ENCODE assay signal across 23 cellular contexts in the genomic region with DNA sequence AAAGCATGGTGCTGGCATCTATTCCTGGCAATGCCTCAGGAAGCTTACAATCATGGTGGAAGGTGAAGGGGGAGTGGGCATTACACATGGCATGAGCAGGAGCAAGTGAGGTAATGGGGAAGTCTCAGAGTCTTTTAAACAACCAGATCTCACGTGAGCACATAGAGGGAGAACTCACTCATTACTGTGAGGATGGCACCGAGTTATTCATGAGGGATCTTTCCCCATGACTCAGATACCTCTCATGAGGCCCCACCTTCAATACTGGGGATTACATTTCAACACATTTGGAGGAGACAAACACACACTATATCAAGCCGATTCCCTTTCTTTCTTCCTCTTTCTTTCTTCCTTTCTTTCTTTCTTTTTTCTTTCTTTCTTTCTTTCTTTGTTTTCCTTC. TPM values are rescaled to one million over a fixed set of nuclear protein-coding genes. Genes with fewer than 3 reads are reported as not detected.
DNase-seq lines count a peak whose midpoint lies in the region; ATAC-seq and TF ChIP-seq lines count a peak whose summit lies in the region.
"Had no signal": no experiment of that assay in that cellular context is flagged by ENCODE, and none has a peak within 500 bp of the region (broad histone marks: within the 10 kb centered on the region; RNA-seq: fewer than 3 reads in every experiment).

No MANE protein-coding gene starts in this region.

- DNase-seq in MCF 10A (ENCODE audit: unreplicated experiment) (peak; percentile 74), breast epithelium (ENCODE audit: low spot score in 2 of 2) (no peak), PC-3 (peak; percentile 81), epithelial cell of prostate (ENCODE audit: low read depth, low spot score) (peak; percentile 61), germinal center (ENCODE audit: low spot score) (no peak), GM10266 (ENCODE audit: extremely low spot score) (no peak), LoVo (ENCODE audit: low spot score) (no peak), NCI-H774 (lab: John Stamatoyannopoulos, UW) (no peak)
- DNase-seq: 8988T; activated CD4-positive, CD25-positive, alpha-beta regulatory T cell; activated CD8-positive, alpha-beta memory T cell treated with anti-CD3 and anti-CD28 coated beads, Interleukin-2, amount 10 ng/mL, durations not matched to agents 7 days and 5 days; activated effector memory CD4-positive, alpha-beta T cell treated with Interleukin-2 at 50 U/mL for 16 hours; adrenal gland; caudate nucleus; DMS153; hippocampal formation; NCI-H1436 treated with DMSO at 0.1 percent for 48 hours; Right ventricle myocardium superior; stimulated activated naive CD4-positive, alpha-beta T cell; trophoblast cell had no signal

- H3K27me3 Mint-ChIP-seq in MCF 10A (ENCODE audit: insufficient read depth, unreplicated experiment), result no peaks in the 10 kb centered on the region

- no peaks in the 10 kb centered on the region for H3F3A ChIP-seq in PC-3 (ENCODE audit: low read length, unreplicated experiment)

- peak overlapping the region; percentile 69 for H3K4me2 ChIP-seq in PC-3 (ENCODE audit: low read length)

- POLR2A ChIA-PET in MCF 10A (lab: Yijun Ruan, JAX) (no interaction called here), PC-3 (lab: Charles Lee; ENCODE audit: unreplicated experiment) (no interaction called here)

- H3K4me3 Mint-ChIP-seq in MCF 10A (ENCODE audit: unreplicated experiment), result no peak overlapping the region
- H3K4me3 Mint-ChIP-seq: activated CD8-positive, alpha-beta memory T cell treated with anti-CD3 and anti-CD28 coated beads, Interleukin-2, amount 10 ng/mL, durations not matched to agents 7 days and 5 days; mesothelial cell of epicardium; T-helper 1 cell treated with Interleukin-12 subunit alpha and Interleukin-12 subunit beta and Interleukin-4 antibody, amounts not matched to agents 30 μg/mL and 1 μg/mL, for 36 hours had no signal

- H3K4me1 Mint-ChIP-seq in MCF 10A (ENCODE audit: insufficient read depth, unreplicated experiment), result peaks cover 10% of the 10 kb centered on the region
- H3K4me1 Mint-ChIP-seq: activated CD8-positive, alpha-beta memory T cell treated with anti-CD3 and anti-CD28 coated beads, Interleukin-2, amount 10 ng/mL, durations not matched to agents 7 days and 5 days had no signal

- H3K9ac ChIP-seq in PC-3 (ENCODE audit: low read length), result no peak overlapping the region

- intact Hi-C loops in MCF 10A (cut with micrococcal nuclease), result no loop called here
- intact Hi-C loops in breast epithelium (cut with DNase I; ENCODE audit: low total_unique reads), result no loop called here
- intact Hi-C loops in PC-3 (cut with micrococcal nuclease), result loop anchor here (1.0 to 10.0 kb wide), 2 partner anchors 49 to 156 kb away; no protein-coding TSS in a partner anchor

- H3K27ac Mint-ChIP-seq in MCF 10A (ENCODE audit: low read depth, unreplicated experiment), result peak overlapping the region; percentile 85
- H3K27ac Mint-ChIP-seq: activated CD8-positive, alpha-beta memory T cell treated with anti-CD3 and anti-CD28 coated beads, Interleukin-2, amount 10 ng/mL, durations not matched to agents 7 days and 5 days; mesothelial cell of epicardium; T-helper 1 cell treated with Interleukin-12 subunit alpha and Interleukin-12 subunit beta and Interleukin-4 antibody, amounts not matched to agents 30 μg/mL and 1 μg/mL, for 36 hours had no signal

- BruUV-seq in MCF 10A (replicated peaks; lab: Mats Ljungman, UMichigan), result no TSS peak
- BruUV-seq in PC-3 (replicated peaks; lab: Mats Ljungman, UMichigan), result no TSS peak

- no peak for TF ChIP-seq POLR2A in breast epithelium (IDR thresholded peaks at IDR 0.05)

- H3K27ac ChIP-seq in breast epithelium (no peak overlapping the region), PC-3 (ENCODE audit: low read length) (peak overlapping the region; percentile 42), epithelial cell of prostate (peak overlapping the region; percentile 6)
- H3K27ac ChIP-seq: adrenal gland, C4-2B had no signal

- CTCF ChIA-PET in MCF 10A (lab: Yijun Ruan, JAX) (no interaction called here), PC-3 (lab: Charles Lee) (no interaction called here)

- H2AFZ ChIP-seq in PC-3 (ENCODE audit: low read length), result peak overlapping the region; percentile 69

- H3K4me3 ChIP-seq in breast epithelium, result no peak overlapping the region
- 0 out of 2 replicates have a peak overlapping the region, but pooled peaks have one; percentile 19 for H3K4me3 ChIP-seq in PC-3 (ENCODE audit: low read length)
- H3K4me3 ChIP-seq: adrenal gland had no signal

- H4K20me1 ChIP-seq in PC-3 (ENCODE audit: low read length), result no peaks in the 10 kb centered on the region

- no peak for TF ChIP-seq CTCF in MCF 10A (IDR thresholded peaks at IDR 0.05; ENCODE audit: unreplicated experiment)
- TF ChIP-seq CTCF in breast epithelium (IDR thresholded peaks at IDR 0.05), result no peak
- TF ChIP-seq CTCF in PC-3 (conservative IDR thresholded peaks at IDR 0.05; ENCODE audit: low read depth, low read length), result no peak
- TF ChIP-seq CTCF in GM10266 (IDR thresholded peaks at IDR 0.05; ENCODE audit: control insufficient read depth, insufficient read depth, low read depth, missing control alignments), result no peak

- H3K36me3 Mint-ChIP-seq in MCF 10A (ENCODE audit: insufficient read depth, unreplicated experiment), result no peaks in the 10 kb centered on the region
- H3K36me3 Mint-ChIP-seq: activated CD8-positive, alpha-beta memory T cell treated with anti-CD3 and anti-CD28 coated beads, Interleukin-2, amount 10 ng/mL, durations not matched to agents 7 days and 5 days; mesothelial cell of epicardium had no signal

- H3K36me3 ChIP-seq in breast epithelium, result no peaks in the 10 kb centered on the region
- no peaks in the 10 kb centered on the region for H3K36me3 ChIP-seq in PC-3 (ENCODE audit: low read depth, low read length)
- H3K36me3 ChIP-seq: adrenal gland had no signal

- no peaks in the 10 kb centered on the region for H3K4me1 ChIP-seq in breast epithelium
- H3K4me1 ChIP-seq in PC-3 (ENCODE audit: insufficient read depth, low read length), result peaks cover 9% of the 10 kb centered on the region
- H3K4me1 ChIP-seq: adrenal gland had no signal

- no peaks in the 10 kb centered on the region for H3K9me3 ChIP-seq in breast epithelium
- no peaks in the 10 kb centered on the region for H3K9me3 ChIP-seq in PC-3 (ENCODE audit: low read length)
- H3K9me3 ChIP-seq: adrenal gland had no signal

- H3K9me2 ChIP-seq in PC-3 (replicated peaks; ENCODE audit: low read length), result no peaks in the 10 kb centered on the region

- ATAC-seq in PC-3, result peak; percentile 98
- ATAC-seq: activated CD8-positive, alpha-beta memory T cell treated with anti-CD3 and anti-CD28 coated beads, Interleukin-2, amount 10 ng/mL, durations not matched to agents 7 days and 5 days had no signal

- H3K9me3 Mint-ChIP-seq in MCF 10A (ENCODE audit: unreplicated experiment), result no peaks in the 10 kb centered on the region
- H3K9me3 Mint-ChIP-seq: T-helper 1 cell treated with Interleukin-12 subunit alpha and Interleukin-12 subunit beta and Interleukin-4 antibody, amounts not matched to agents 30 μg/mL and 1 μg/mL, for 36 hours had no signal

- H3K27me3 ChIP-seq in breast epithelium (no peaks in the 10 kb centered on the region), PC-3 (ENCODE audit: low read length) (no peaks in the 10 kb centered on the region)
- H3K27me3 ChIP-seq: adrenal gland had no signal

- H3K79me2 ChIP-seq in PC-3 (ENCODE audit: low read length), result no peaks in the 10 kb centered on the region

RNA-seq across cellular contexts. Expression of gene FANCL, which starts 47.9 kb away (rescaled TPM):
- total RNA-seq in MCF 10A (2022) (10.8 and 14.5 TPM in 2 replicates), breast epithelium (10 to 100 TPM; 10.9 to 48.4 (median 38.0) TPM), PC-3 (2014; rRNA removed) (18.0 and 18.3 TPM in 2 replicates)

Comparison
In these comparisons a context has a peak if more than half of its experiments do, and no peak if none do; other contexts are left out.
1. DNase-seq: peak in MCF 10A (single experiment), PC-3 (single experiment) and epithelial cell of prostate (single experiment); none in breast epithelium (0 of 2), germinal center (single experiment), GM10266 (single experiment), LoVo (single experiment) and NCI-H774 (single experiment).
2. H3K27ac ChIP-seq: peak in PC-3 (single experiment) and epithelial cell of prostate (single experiment); none in breast epithelium (0 of 2).